ENCODE assay signal across 18 cellular contexts in the genomic region with DNA sequence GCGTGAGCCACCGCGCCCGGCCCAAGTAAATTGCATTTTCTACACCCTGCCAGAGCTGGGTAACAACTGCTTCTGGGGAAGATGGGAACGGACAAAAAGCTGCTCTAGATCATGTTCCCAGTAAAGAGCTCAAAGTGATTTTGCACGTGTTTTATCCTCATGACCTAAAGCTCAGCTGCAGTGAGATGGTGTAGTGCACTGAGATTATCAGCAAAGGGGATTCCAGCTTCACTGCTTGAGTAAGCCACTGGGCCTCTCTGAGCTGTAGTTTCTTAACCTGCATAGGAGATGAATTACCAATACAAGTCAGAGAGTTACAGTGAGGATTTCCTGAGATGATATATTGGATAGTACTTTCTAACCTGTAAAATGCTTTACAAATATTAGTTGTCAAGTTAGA.
"Had no signal": no experiment of that assay in that cellular context is flagged by ENCODE, and none has a peak within 500 bp of the region (broad histone marks: within the 10 kb centered on the region; RNA-seq: fewer than 3 reads in every experiment).

No MANE protein-coding gene starts in this region.

- ATAC-seq: activated naive CD4-positive, alpha-beta T cell treated with anti-CD3 and anti-CD28 coated beads, Interleukin-2, amount 50 U/mL, for 72 hours; activated T-cell treated with anti-CD3 and anti-CD28 coated beads, Interleukin-2, amount 50 U/mL, for 72 hours; mucosa of descending colon; naive thymus-derived CD4-positive, alpha-beta T cell; stimulated activated naive B cell treated with anti-CD40 and anti-IgM and Interleukin-4, amounts not matched to agents 10 μg/mL and 1 μg/mL and 100 μg/mL, for 72 hours had no signal

- H3K27ac ChIP-seq: ovary had no signal

- DNase-seq: activated B cell treated with CpG ODN at 0.5 μM for 24 hours; activated CD4-positive, alpha-beta T cell treated with anti-CD3 and anti-CD28 coated beads, Interleukin-2, amount 10 ng/mL, durations not matched to agents 7 days and 5 days; activated CD8-positive, alpha-beta memory T cell treated with anti-CD3 and anti-CD28 coated beads, Interleukin-2, amount 50 U/mL, for 48 hours; activated gamma-delta T cell; activated T-cell treated with anti-CD3 and anti-CD28 coated beads, Interleukin-2, amount 50 U/mL, for 72 hours; central memory CD4-positive, alpha-beta T cell; cortex of kidney; effector CD8-positive, alpha-beta T cell; esophagus squamous epithelium; immature natural killer cell; left cardiac atrium; mucosa of descending colon; naive thymus-derived CD4-positive, alpha-beta T cell; ovary; stimulated activated CD4-positive, alpha-beta T cell treated with anti-CD3 and anti-CD28 coated beads, Interleukin-2, amount 100 ng/mL, for 48 hours; stimulated activated naive B cell treated with anti-CD40 and anti-IgM and Interleukin-4, amounts not matched to agents 10 μg/mL and 1 μg/mL and 100 μg/mL, for 72 hours; transverse colon had no signal
